In genomic region chr7:32897376-32897775, GRCh38 we compare ENCODE assay signal across 1 cellular context. TPM values are rescaled to one million over a fixed set of nuclear protein-coding genes. Genes with fewer than 3 reads are reported as not detected.
"Had no signal": no experiment of that assay in that cellular context is flagged by ENCODE, and none has a peak within 500 bp of the region (broad histone marks: within the 10 kb centered on the region; RNA-seq: fewer than 3 reads in every experiment).

No MANE protein-coding gene starts in this region.

RNA-seq across cellular contexts. Expression of gene FKBP9, which starts 59.9 kb away (rescaled TPM):
- total RNA-seq: naive thymus-derived CD8-positive, alpha-beta T cell had no signal
